ENCODE assay signal across 8 cellular contexts in genomic region chr20:10218536-10219451, GRCh38. TPM values are rescaled to one million over a fixed set of nuclear protein-coding genes. Genes with fewer than 3 reads are reported as not detected.
DNase-seq lines count a peak whose midpoint lies in the region; ATAC-seq and TF ChIP-seq lines count a peak whose summit lies in the region.

SNAP25 (plus strand) TSS chr20:10218830; CDS start chr20:10275492, 56,662 bp downstream.

- intact Hi-C loops in CD4-positive, alpha-beta T cell (cut with DNase I, micrococcal nuclease): no loop called here

- no peak within 1 kb of the TSS for H3K27ac ChIP-seq in CD4-positive, alpha-beta T cell (ENCODE audit: low read depth, low read length)
- peak within 1 kb of the TSS in 1 of 4 donors; percentile 42 for H3K27ac ChIP-seq in Peyer's patch
- peak within 1 kb of the TSS; percentile 33 to 81 for H3K27ac ChIP-seq in right atrium auricular region

- no peak within 1 kb of the TSS for H3K27ac Mint-ChIP-seq in CD4-positive, alpha-beta T cell
- peak within 1 kb of the TSS; percentile 65 to 84 (median 78) for H3K27ac Mint-ChIP-seq in IgD-negative memory B cell
- H3K27ac Mint-ChIP-seq in progenitor cell of endocrine pancreas: peak within 1 kb of the TSS; percentile 90

- H3K4me1 ChIP-seq in Peyer's patch: peaks cover 0 to 5% (median 2%) of the 10 kb centered on the region in 4 donors
- H3K4me1 ChIP-seq in right atrium auricular region: peaks cover 0 to 15% of the 10 kb centered on the region in 2 donors

- H3K4me1 Mint-ChIP-seq in CD4-positive, alpha-beta T cell (ENCODE audit: low read depth): peaks cover 21% of the 10 kb centered on the region
- H3K4me1 Mint-ChIP-seq in IgD-negative memory B cell: peaks cover 4 to 7% (median 5%) of the 10 kb centered on the region in 3 donors
- H3K4me1 Mint-ChIP-seq in progenitor cell of endocrine pancreas (ENCODE audit: low read depth): peaks cover 7% of the 10 kb centered on the region

- no peaks in the 10 kb centered on the region for H3K9me3 ChIP-seq in CD4-positive, alpha-beta T cell (ENCODE audit: control insufficient read depth, low read length)
- H3K9me3 ChIP-seq in Peyer's patch: no peaks in the 10 kb centered on the region
- H3K9me3 ChIP-seq in right atrium auricular region: no peaks in the 10 kb centered on the region

- peaks cover 88% of the 10 kb centered on the region for H3K27me3 Mint-ChIP-seq in CD4-positive, alpha-beta T cell
- H3K27me3 Mint-ChIP-seq in IgD-negative memory B cell (peaks cover 27% of the 10 kb centered on the region), progenitor cell of endocrine pancreas (peaks cover 73% of the 10 kb centered on the region)

- POLR2A ChIA-PET in CD4-positive, alpha-beta T cell (lab: Charles Lee): no interaction called here

- no peaks in the 10 kb centered on the region for H3K36me3 ChIP-seq in Peyer's patch
- no peaks in the 10 kb centered on the region for H3K36me3 ChIP-seq in right atrium auricular region

- no peak for TF ChIP-seq POLR2A in Peyer's patch (IDR thresholded peaks at IDR 0.05)

- H3K27me3 ChIP-seq in CD4-positive, alpha-beta T cell (ENCODE audit: control insufficient read depth, insufficient read depth, low read length): peaks cover 55% of the 10 kb centered on the region
- H3K27me3 ChIP-seq in Peyer's patch (peaks cover 0 to 13% of the 10 kb centered on the region in 2 donors), right atrium auricular region (peaks cover 0 to 7% of the 10 kb centered on the region in 2 donors)

- CTCF ChIA-PET in CD4-positive, alpha-beta T cell (lab: Charles Lee): no interaction called here

- peak in 8 of 10 experiments; percentile 1 to 30 (median 12) for DNase-seq in CD4-positive, alpha-beta T cell
- DNase-seq in Peyer's patch (peak in 1 of 3 donors; percentile 16), anterior cingulate cortex (lab: John Stamatoyannopoulos, UW) (peak; percentile 41 to 91 (median 81)), right atrium auricular region (ENCODE audit: low spot score) (peak; percentile 70), progenitor cell of endocrine pancreas (ENCODE audit: low spot score, unreplicated experiment) (peak; percentile 54), SKM-1 (lab: John Stamatoyannopoulos, UW; ENCODE audit: unreplicated experiment) (no peak)

- peak within 1 kb of the TSS in 3 of 4 donors; percentile 5 to 30 (median 16) for H3K4me3 ChIP-seq in Peyer's patch
- H3K4me3 ChIP-seq in right atrium auricular region: peak within 1 kb of the TSS; percentile 16 to 36

- peak; percentile 56 for ATAC-seq in CD4-positive, alpha-beta T cell (ENCODE audit: poor library complexity)
- ATAC-seq in GM19035 (IDR thresholded peaks at IDR 0.05; ENCODE audit: unreplicated experiment): no peak

- H3K9me3 Mint-ChIP-seq in CD4-positive, alpha-beta T cell: peaks cover 7% of the 10 kb centered on the region
- peaks cover 0 to 1% (median 1%) of the 10 kb centered on the region in 3 donors for H3K9me3 Mint-ChIP-seq in IgD-negative memory B cell
- no peaks in the 10 kb centered on the region for H3K9me3 Mint-ChIP-seq in progenitor cell of endocrine pancreas (ENCODE audit: low read depth)

- H3K4me3 Mint-ChIP-seq in CD4-positive, alpha-beta T cell: peak within 1 kb of the TSS; percentile 18
- peak within 1 kb of the TSS; percentile 37 to 83 (median 60) for H3K4me3 Mint-ChIP-seq in IgD-negative memory B cell
- peak within 1 kb of the TSS; percentile 84 for H3K4me3 Mint-ChIP-seq in progenitor cell of endocrine pancreas (ENCODE audit: low read depth)

- no peak for TF ChIP-seq CTCF in CD4-positive, alpha-beta T cell (IDR thresholded peaks at IDR 0.05)
- TF ChIP-seq CTCF in Peyer's patch (IDR thresholded peaks at IDR 0.05) (no peak), right atrium auricular region (IDR thresholded peaks at IDR 0.05) (no peak), progenitor cell of endocrine pancreas (IDR thresholded peaks at IDR 0.05; ENCODE audit: unreplicated experiment) (no peak)

- no peaks in the 10 kb centered on the region for H3K36me3 Mint-ChIP-seq in CD4-positive, alpha-beta T cell (ENCODE audit: low read depth)
- no peaks in the 10 kb centered on the region for H3K36me3 Mint-ChIP-seq in IgD-negative memory B cell
- no peaks in the 10 kb centered on the region for H3K36me3 Mint-ChIP-seq in progenitor cell of endocrine pancreas (ENCODE audit: insufficient read depth)

RNA-seq across cellular contexts. Expression of gene SNAP25, which starts in this region (rescaled TPM):
- not detected for total RNA-seq in CD4-positive, alpha-beta T cell
- not detected for polyA plus RNA-seq in IgD-negative memory B cell
- total RNA-seq in Peyer's patch (1 to 10 TPM in 3 of 4 donors, not detected in 1; 1.2 to 2.5 (median 1.6) TPM), right atrium auricular region (1 to 10 TPM in 1 of 2 donors, under 1 TPM in 1; 0.74 to 9.3 TPM), progenitor cell of endocrine pancreas (7.7 and 8.2 TPM in 2 replicates)

Comparison
In these comparisons a context has a peak if more than half of its experiments do, and no peak if none do; other contexts are left out.
1. Peak in DNase-seq and ATAC-seq in CD4-positive, alpha-beta T cell; RNA of the gene not detected or under 1 TPM.
2. H3K4me3 Mint-ChIP-seq: peak in every context shown above with its lines; median percentile 84 in progenitor cell of endocrine pancreas; 60 in IgD-negative memory B cell; 18 in CD4-positive, alpha-beta T cell.